In the genomic region with DNA sequence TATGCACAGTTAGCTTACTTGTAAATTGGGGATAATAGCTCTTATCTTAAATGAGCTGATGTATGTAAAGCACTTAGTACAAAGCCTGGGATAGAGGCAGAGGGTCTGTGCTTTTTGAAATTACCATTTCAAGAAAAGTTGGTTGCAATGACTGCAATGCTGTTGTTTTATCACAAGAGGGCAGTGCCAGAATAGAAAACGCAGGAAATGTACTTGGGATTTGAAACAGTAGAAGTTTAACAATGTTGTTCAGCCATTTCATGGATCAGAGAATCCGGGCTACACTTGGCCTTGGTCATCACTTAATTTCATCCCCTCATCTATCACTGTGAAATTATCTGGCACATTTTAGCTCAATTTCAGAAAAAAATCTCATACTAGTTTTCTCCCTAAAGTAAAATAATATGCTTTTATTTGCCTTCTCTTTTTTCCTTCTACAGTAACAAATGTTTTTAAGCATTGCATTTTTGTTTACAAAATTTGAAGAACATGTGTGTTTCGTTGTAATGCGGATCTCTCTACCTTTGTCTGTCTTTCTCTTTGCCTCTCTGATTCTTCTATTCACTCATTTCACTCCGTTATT, we compare ENCODE assay signal across 9 cellular contexts.
DNase-seq lines count a peak whose midpoint lies in the region; ATAC-seq and TF ChIP-seq lines count a peak whose summit lies in the region.
"Had no signal": no experiment of that assay in that cellular context is flagged by ENCODE, and none has a peak within 500 bp of the region (broad histone marks: within the 10 kb centered on the region; RNA-seq: fewer than 3 reads in every experiment).

No MANE protein-coding gene starts in this region.

- H3K9me3 ChIP-seq in heart left ventricle (peaks cover 0 to 12% (median 0%) of the 10 kb centered on the region in 12 donors), gastrocnemius medialis (no peaks in the 10 kb centered on the region)

- peaks cover 10 to 13% of the 10 kb centered on the region in 2 donors for H3K27me3 Mint-ChIP-seq in natural killer cell (ENCODE audit: low read depth in 2 of 2)
- peaks cover 14 to 34% of the 10 kb centered on the region in 2 donors for H3K27me3 Mint-ChIP-seq in natural killer cell treated with Interleukin-12 subunit alpha and Interleukin-12 subunit beta and Interleukin-15 and Interleukin-18, amount 100 ng/mL, for 72 hours

- TF ChIP-seq POLR2A in heart left ventricle (IDR thresholded peaks at IDR 0.05) (no peak), gastrocnemius medialis (IDR thresholded peaks at IDR 0.05) (no peak)

- DNase-seq in natural killer cell (no peak), NCI-H2107 treated with DMSO at 0.1 percent for 48 hours (lab: John Stamatoyannopoulos, UW; ENCODE audit: unreplicated experiment) (peak; percentile 53), heart left ventricle (no peak), gastrocnemius medialis (no peak)
- DNase-seq in natural killer cell treated with Interleukin-12 subunit alpha and Interleukin-12 subunit beta and Interleukin-15 and Interleukin-18, amount 100 ng/mL, for 72 hours (ENCODE audit: low spot score), result no peak
- DNase-seq in stimulated activated naive CD4-positive, alpha-beta T cell treated with Interleukin-2 at 50 U/mL for 16 hours (lab: John Stamatoyannopoulos, UW), result no peak
- DNase-seq: activated naive CD8-positive, alpha-beta T cell treated with anti-CD3 and anti-CD28 coated beads, Interleukin-2, amount 10 ng/mL, durations not matched to agents 7 days and 5 days had no signal

- H3K4me3 Mint-ChIP-seq in natural killer cell, result no peak overlapping the region
- no peak overlapping the region for H3K4me3 Mint-ChIP-seq in natural killer cell treated with Interleukin-12 subunit alpha and Interleukin-12 subunit beta and Interleukin-15 and Interleukin-18, amount 100 ng/mL, for 72 hours
- H3K4me3 Mint-ChIP-seq: activated naive CD8-positive, alpha-beta T cell treated with anti-CD3 and anti-CD28 coated beads, Interleukin-2, amount 10 ng/mL, durations not matched to agents 7 days and 5 days had no signal

- H3K4me1 Mint-ChIP-seq in natural killer cell, result no peaks in the 10 kb centered on the region
- H3K4me1 Mint-ChIP-seq in natural killer cell treated with Interleukin-12 subunit alpha and Interleukin-12 subunit beta and Interleukin-15 and Interleukin-18, amount 100 ng/mL, for 72 hours (ENCODE audit: low read depth in 2 of 2), result no peaks in the 10 kb centered on the region
- H3K4me1 Mint-ChIP-seq: activated naive CD8-positive, alpha-beta T cell treated with anti-CD3 and anti-CD28 coated beads, Interleukin-2, amount 10 ng/mL, durations not matched to agents 7 days and 5 days had no signal

- WGBS in heart left ventricle, 4 donors, result 42 to 48% (median 45%) methylated on average over 5 of the region's 5 CpGs

- in situ Hi-C loops in gastrocnemius medialis (cut with MboI; ENCODE audit: low sequenced_read_pairs in 4 of 4), result loop anchor here (5.0 to 25.0 kb wide), 4 partner anchors 126 to 406 kb away; no protein-coding TSS in a partner anchor

- TF ChIP-seq CTCF in natural killer cell (IDR thresholded peaks at IDR 0.05) (peak; percentile 52), WI38 (IDR thresholded peaks at IDR 0.05; ENCODE audit: low read depth, low read length) (peak; percentile 77), heart left ventricle (IDR thresholded peaks at IDR 0.05) (peak; percentile 77 to 94 (median 88)), gastrocnemius medialis (IDR thresholded peaks at IDR 0.05 in 4 of 5, conservative IDR thresholded peaks at IDR 0.05 in 1 of 5) (peak; percentile 47 to 80 (median 62))

- intact Hi-C loops in natural killer cell (cut with micrococcal nuclease) (no loop called here), heart left ventricle (cut with DNase I) (loop anchor here in 9 of 10 donors (1.0 to 10.0 kb wide), 8 partner anchors 61 to 408 kb away; no protein-coding TSS in a partner anchor), gastrocnemius medialis (cut with DNase I; ENCODE audit: low total_unique reads) (loop anchor here (2.0 kb wide), 1 partner anchor 126 kb away; no protein-coding TSS in a partner anchor)

- peaks cover 0 to 6% (median 0%) of the 10 kb centered on the region in 12 donors for H3K4me1 ChIP-seq in heart left ventricle
- no peaks in the 10 kb centered on the region for H3K4me1 ChIP-seq in gastrocnemius medialis

- no peaks in the 10 kb centered on the region for H3K9me3 Mint-ChIP-seq in natural killer cell
- H3K9me3 Mint-ChIP-seq in natural killer cell treated with Interleukin-12 subunit alpha and Interleukin-12 subunit beta and Interleukin-15 and Interleukin-18, amount 100 ng/mL, for 72 hours, result no peaks in the 10 kb centered on the region

- H3K27ac ChIP-seq in heart left ventricle (no peak overlapping the region), gastrocnemius medialis (no peak overlapping the region)

- ATAC-seq in natural killer cell (no peak), heart left ventricle (peak in 2 of 4 donors; percentile 34 to 47), gastrocnemius medialis (peak; percentile 45 to 56), HG02678 (IDR thresholded peaks at IDR 0.05; ENCODE audit: unreplicated experiment) (no peak)
- ATAC-seq in natural killer cell treated with Interleukin-12 subunit alpha and Interleukin-12 subunit beta and Interleukin-15 and Interleukin-18, amount 100 ng/mL, for 72 hours, result no peak

- no peaks in the 10 kb centered on the region for H3K36me3 ChIP-seq in heart left ventricle
- no peaks in the 10 kb centered on the region for H3K36me3 ChIP-seq in gastrocnemius medialis

- H3K27me3 ChIP-seq in heart left ventricle, result no peaks in the 10 kb centered on the region
- H3K27me3 ChIP-seq in gastrocnemius medialis, result no peaks in the 10 kb centered on the region

- H3K4me3 ChIP-seq in WI38 (ENCODE audit: low read depth, low read length) (no peak overlapping the region), heart left ventricle (no peak overlapping the region), gastrocnemius medialis (no peak overlapping the region)

- no peak overlapping the region for H3K27ac Mint-ChIP-seq in natural killer cell
- no peak overlapping the region for H3K27ac Mint-ChIP-seq in natural killer cell treated with Interleukin-12 subunit alpha and Interleukin-12 subunit beta and Interleukin-15 and Interleukin-18, amount 100 ng/mL, for 72 hours
- H3K27ac Mint-ChIP-seq: activated naive CD8-positive, alpha-beta T cell treated with anti-CD3 and anti-CD28 coated beads, Interleukin-2, amount 10 ng/mL, durations not matched to agents 7 days and 5 days had no signal

- H3K36me3 Mint-ChIP-seq in natural killer cell, result no peaks in the 10 kb centered on the region
- no peaks in the 10 kb centered on the region for H3K36me3 Mint-ChIP-seq in natural killer cell treated with Interleukin-12 subunit alpha and Interleukin-12 subunit beta and Interleukin-15 and Interleukin-18, amount 100 ng/mL, for 72 hours
- H3K36me3 Mint-ChIP-seq: activated naive CD8-positive, alpha-beta T cell treated with anti-CD3 and anti-CD28 coated beads, Interleukin-2, amount 10 ng/mL, durations not matched to agents 7 days and 5 days had no signal

Comparison
In these comparisons a context has a peak if more than half of its experiments do, and no peak if none do; other contexts are left out.
1. ATAC-seq: peak in gastrocnemius medialis (2 of 2); none in natural killer cell (0 of 3), natural killer cell treated with Interleukin-12 subunit alpha and Interleukin-12 subunit beta and Interleukin-15 and Interleukin-18, amount 100 ng/mL, for 72 hours (0 of 2) and HG02678 (single experiment).
2. Peak in every context shown above with its lines, with median percentiles within 50 percentile points of each other: CTCF ChIP-seq.